ENCODE assay signal across 1 cellular context in genomic region chr3:70829101-70829500, GRCh38.
TF ChIP-seq lines count a peak whose summit lies in the region.

No MANE protein-coding gene starts in this region.

TF ChIP-seq in WTC11, 78 proteins besides CTCF, POLR2A, EP300 and RAD21 (continued from another document):
- no peak for TF ChIP-seq ZNF532 (CRISPR knock-in tag; IDR thresholded peaks at IDR 0.05; ENCODE audit: borderline replicate concordance)
- no peak for TF ChIP-seq FOXK1 (CRISPR knock-in tag; IDR thresholded peaks at IDR 0.05)
- TF ChIP-seq ARID4B (CRISPR knock-in tag; IDR thresholded peaks at IDR 0.05; ENCODE audit: borderline replicate concordance) = no peak
